20 cellular contexts compared by ENCODE assay signal in genomic region chr10:126234630-126235029, GRCh38.
DNase-seq lines count a peak whose midpoint lies in the region; ATAC-seq, FAIRE-seq and TF ChIP-seq lines count a peak whose summit lies in the region.
"Had no signal": no experiment of that assay in that cellular context is flagged by ENCODE, and none has a peak within 500 bp of the region (broad histone marks: within the 10 kb centered on the region; RNA-seq: fewer than 3 reads in every experiment).

No MANE protein-coding gene starts in this region.

- no peak for FAIRE-seq in astrocyte (lab: Jason Lieb, UNC)
- FAIRE-seq: GM12892, GM18507, HepG2 had no signal

- H3K23ac ChIP-seq in mesenchymal stem cell (ENCODE audit: low read length in 2 of 2) (no peak overlapping the region), neuronal stem cell (ENCODE audit: low read depth, low read length, poor library complexity) (no peak overlapping the region)

- H2AFZ ChIP-seq in astrocyte (ENCODE audit: low read depth, low read length), result no peak overlapping the region
- no peak overlapping the region for H2AFZ ChIP-seq in mesenchymal stem cell (ENCODE audit: low read depth, low read length)
- H2AFZ ChIP-seq in neuronal stem cell (ENCODE audit: low read length), result no peak overlapping the region

- peaks cover 1% of the 10 kb centered on the region for H3K9me3 Mint-ChIP-seq in astrocyte (ENCODE audit: unreplicated experiment)
- H3K9me3 Mint-ChIP-seq: H9 had no signal

- H3K27me3 ChIP-seq in astrocyte (ENCODE audit: insufficient read depth, low read length) (no peaks in the 10 kb centered on the region), mesenchymal stem cell (ENCODE audit: control insufficient read depth in 1 of 2, insufficient read depth in 1 of 2, low read length in 2 of 2) (no peaks in the 10 kb centered on the region), neuronal stem cell (ENCODE audit: control insufficient read depth in 3 of 3, insufficient read depth in 3 of 3, low read depth in 1 of 3, low read length in 3 of 3) (no peaks in the 10 kb centered on the region)
- H3K27me3 ChIP-seq: BLaER1 had no signal

- H3K79me1 ChIP-seq in mesenchymal stem cell (replicated peaks; ENCODE audit: low read length, poor library complexity, severe bottlenecking), result peaks cover 53% of the 10 kb centered on the region
- H3K79me1 ChIP-seq in neuronal stem cell (ENCODE audit: low read depth, low read length), result no peaks in the 10 kb centered on the region

- peaks cover 3% of the 10 kb centered on the region for H3K4me1 Mint-ChIP-seq in astrocyte (ENCODE audit: low read depth, unreplicated experiment)
- H3K4me1 Mint-ChIP-seq: CD14-positive monocyte; CD4-positive, alpha-beta memory T cell had no signal

- H3K9me3 ChIP-seq in HEK293 (ENCODE audit: control insufficient read depth, insufficient read depth, low read depth, low read length), result no peaks in the 10 kb centered on the region
- no peaks in the 10 kb centered on the region for H3K9me3 ChIP-seq in astrocyte (ENCODE audit: insufficient read depth, low read depth, low read length)
- no peaks in the 10 kb centered on the region for H3K9me3 ChIP-seq in mesenchymal stem cell (ENCODE audit: control insufficient read depth, low read length)
- H3K9me3 ChIP-seq in neuronal stem cell (replicated peaks in 1 of 2; ENCODE audit: control insufficient read depth in 2 of 2, insufficient read depth in 1 of 2, low read depth in 1 of 2, low read length in 2 of 2), result no peaks in the 10 kb centered on the region

- H4K8ac ChIP-seq in mesenchymal stem cell (ENCODE audit: low read length), result no peak overlapping the region
- no peak overlapping the region for H4K8ac ChIP-seq in neuronal stem cell (ENCODE audit: low read depth, low read length)

- H3K4me3 ChIP-seq in HEK293 (ENCODE audit: low read depth, low read length) (no peak overlapping the region), astrocyte (ENCODE audit: insufficient read depth, low read depth, low read length) (no peak overlapping the region), mesenchymal stem cell (ENCODE audit: insufficient read depth in 1 of 2, low read depth in 1 of 2, low read length in 2 of 2) (no peak overlapping the region), neuronal stem cell (ENCODE audit: low read length in 2 of 2) (no peak overlapping the region)
- H3K4me3 ChIP-seq: BLaER1 had no signal

- H3K36me3 Mint-ChIP-seq in astrocyte (ENCODE audit: low read depth, unreplicated experiment), result peaks cover 16% of the 10 kb centered on the region
- H3K36me3 Mint-ChIP-seq: CD14-positive monocyte; CD4-positive, alpha-beta memory T cell had no signal

- H2BK15ac ChIP-seq in mesenchymal stem cell (ENCODE audit: low read depth, poor library complexity, severe bottlenecking) (no peak overlapping the region), neuronal stem cell (ENCODE audit: low read length) (no peak overlapping the region)

- H4K20me1 ChIP-seq in astrocyte (ENCODE audit: insufficient read depth, low read length), result no peaks in the 10 kb centered on the region
- H4K20me1 ChIP-seq: BLaER1 had no signal

- no peak overlapping the region for H3K4me3 Mint-ChIP-seq in astrocyte (ENCODE audit: unreplicated experiment)
- H3K4me3 Mint-ChIP-seq: CD14-positive monocyte; CD4-positive, alpha-beta memory T cell; H9 had no signal

- POLR2A ChIA-PET in HEK293 (lab: Yijun Ruan, JAX), result no interaction called here

- H2AK5ac ChIP-seq in mesenchymal stem cell (ENCODE audit: low read length, severe bottlenecking), result no peak overlapping the region
- no peak overlapping the region for H2AK5ac ChIP-seq in neuronal stem cell (ENCODE audit: low read depth, low read length)

- H3K27ac ChIP-seq in HEK293 (ENCODE audit: extremely low read depth, low read depth, low read length), result peak overlapping the region; percentile 38; the same call in 1 of the 2 replicates
- H3K27ac ChIP-seq in astrocyte (ENCODE audit: low read depth, low read length), result no peak overlapping the region
- no peak overlapping the region for H3K27ac ChIP-seq in mesenchymal stem cell (ENCODE audit: low read length, poor library complexity, severe bottlenecking)
- no peak overlapping the region for H3K27ac ChIP-seq in neuronal stem cell (replicated peaks; ENCODE audit: low read length)
- H3K27ac ChIP-seq: BLaER1 had no signal

- H3K18ac ChIP-seq in mesenchymal stem cell (ENCODE audit: low read depth in 1 of 2, low read length in 2 of 2), result peak overlapping the region; percentile 30 to 41
- H3K18ac ChIP-seq in neuronal stem cell (ENCODE audit: low read length), result peak overlapping the region; percentile 76

- H3K14ac ChIP-seq in mesenchymal stem cell (ENCODE audit: low read length in 2 of 2) (no peak overlapping the region), neuronal stem cell (ENCODE audit: low read length) (no peak overlapping the region)

- H3K27me3 Mint-ChIP-seq in astrocyte (ENCODE audit: low read depth, unreplicated experiment), result no peaks in the 10 kb centered on the region
- H3K27me3 Mint-ChIP-seq: CD4-positive, alpha-beta memory T cell had no signal

- no peak overlapping the region for H2BK5ac ChIP-seq in mesenchymal stem cell (ENCODE audit: low read depth, low read length, poor library complexity, severe bottlenecking)
- peak overlapping the region; percentile 49 for H2BK5ac ChIP-seq in neuronal stem cell (ENCODE audit: low read length)

- WGBS in mesenchymal stem cell, result 95% methylated on average over 5 of the region's 5 CpGs
- no CpG with 5 or more reads among the region's 5 CpGs for WGBS in neuronal stem cell (ENCODE audit: extremely low coverage in 2 of 2, insufficient read length in 2 of 2, insufficient replicate concordance in 1 of 2), 2 donors

- H3K4me1 ChIP-seq in HEK293 (ENCODE audit: control insufficient read depth, insufficient read depth, low read length), result peaks cover 15% of the 10 kb centered on the region
- H3K4me1 ChIP-seq in astrocyte (ENCODE audit: insufficient read depth, low read length), result peaks cover 5% of the 10 kb centered on the region
- peaks cover 13% of the 10 kb centered on the region for H3K4me1 ChIP-seq in mesenchymal stem cell (ENCODE audit: control insufficient read depth, insufficient read depth, low read depth, low read length)
- peaks cover 3 to 8% of the 10 kb centered on the region in 2 donors for H3K4me1 ChIP-seq in neuronal stem cell (ENCODE audit: control insufficient read depth in 2 of 2, insufficient read depth in 1 of 2, low read depth in 1 of 2, low read length in 2 of 2)

- H3K36me3 ChIP-seq in HEK293 (ENCODE audit: control insufficient read depth in 2 of 2, insufficient read depth in 1 of 2, low read length in 2 of 2) (no peaks in the 10 kb centered on the region), astrocyte (ENCODE audit: insufficient read depth, low read length) (peaks cover 3% of the 10 kb centered on the region), mesenchymal stem cell (ENCODE audit: control insufficient read depth in 1 of 2, insufficient read depth in 2 of 2, low read depth in 1 of 2, low read length in 2 of 2) (peaks cover 19 to 43% of the 10 kb centered on the region in 2 experiments), neuronal stem cell (replicated peaks in 1 of 2; ENCODE audit: control insufficient read depth in 2 of 2, insufficient read depth in 2 of 2, low read length in 2 of 2) (no peaks in the 10 kb centered on the region)
- H3K36me3 ChIP-seq: BLaER1 had no signal

- H3K27ac Mint-ChIP-seq in astrocyte (ENCODE audit: unreplicated experiment), result peak overlapping the region; percentile 6
- H3K27ac Mint-ChIP-seq: CD14-positive monocyte; CD4-positive, alpha-beta memory T cell had no signal

- H3K4me2 ChIP-seq in astrocyte (ENCODE audit: low read length) (no peak overlapping the region), mesenchymal stem cell (ENCODE audit: low read length, poor library complexity, severe bottlenecking) (no peak overlapping the region), neuronal stem cell (ENCODE audit: insufficient read depth, low read length, poor library complexity, severe bottlenecking) (no peak overlapping the region)
- H3K4me2 ChIP-seq: BLaER1 had no signal

- H3K79me2 ChIP-seq in astrocyte (ENCODE audit: insufficient read depth, low read length), result peaks cover 79% of the 10 kb centered on the region

- ATAC-seq in HG02798 (IDR thresholded peaks at IDR 0.05; ENCODE audit: poor library complexity, unreplicated experiment) (no peak), GM19463 (IDR thresholded peaks at IDR 0.05; ENCODE audit: unreplicated experiment) (no peak)
- ATAC-seq: HepG2 had no signal

- peak overlapping the region in 1 of 2 experiments; percentile 66 for H3K4ac ChIP-seq in mesenchymal stem cell (ENCODE audit: low read depth in 1 of 2, low read length in 2 of 2)
- H3K4ac ChIP-seq in neuronal stem cell (ENCODE audit: low read length), result no peak overlapping the region

- CTCF ChIA-PET in HEK293 (lab: Yijun Ruan, JAX), result no interaction called here

- no peak for DNase-seq in astrocyte (ENCODE audit: low read depth)
- DNase-seq in mesenchymal stem cell, result no peak
- DNase-seq in neuronal stem cell (ENCODE audit: low spot score), result no peak
- DNase-seq in NCI-H345 treated with DMSO at 0.1 percent for 48 hours (lab: John Stamatoyannopoulos, UW; ENCODE audit: unreplicated experiment), result no peak
- no peak for DNase-seq in amygdala (lab: John Stamatoyannopoulos, UW)
- DNase-seq: 8988T; CD4-positive, alpha-beta memory T cell; DMS153; DMS79; GDM1; GOT3; H9 had no signal

- H2BK120ac ChIP-seq in mesenchymal stem cell (ENCODE audit: low read depth, low read length) (no peak overlapping the region), neuronal stem cell (ENCODE audit: low read depth, low read length) (no peak overlapping the region)

- no peak for TF ChIP-seq CTCF in HEK293 (tag by site-specific recombination; IDR thresholded peaks at IDR 0.05)
- TF ChIP-seq CTCF in astrocyte (IDR thresholded peaks at IDR 0.05; ENCODE audit: insufficient read depth, low read depth, low read length), result no peak

- H3K9ac ChIP-seq in astrocyte (ENCODE audit: low read length), result no peak overlapping the region
- H3K9ac ChIP-seq in mesenchymal stem cell (ENCODE audit: low read length), result no peak overlapping the region
- H3K9ac ChIP-seq in neuronal stem cell (ENCODE audit: low read depth, low read length, poor library complexity), result no peak overlapping the region
- H3K9ac ChIP-seq: BLaER1 had no signal

- H4K91ac ChIP-seq in mesenchymal stem cell (ENCODE audit: low read length), result no peak overlapping the region
- H4K91ac ChIP-seq in neuronal stem cell (ENCODE audit: low read depth, low read length, poor library complexity), result no peak overlapping the region

- peak overlapping the region in 1 of 2 experiments; percentile 0 for H2BK12ac ChIP-seq in mesenchymal stem cell (ENCODE audit: low read length in 2 of 2)
- peak overlapping the region; percentile 24 for H2BK12ac ChIP-seq in neuronal stem cell (ENCODE audit: low read length)
